Comparison of ENCODE assay signal across 26 cellular contexts in the genomic region with DNA sequence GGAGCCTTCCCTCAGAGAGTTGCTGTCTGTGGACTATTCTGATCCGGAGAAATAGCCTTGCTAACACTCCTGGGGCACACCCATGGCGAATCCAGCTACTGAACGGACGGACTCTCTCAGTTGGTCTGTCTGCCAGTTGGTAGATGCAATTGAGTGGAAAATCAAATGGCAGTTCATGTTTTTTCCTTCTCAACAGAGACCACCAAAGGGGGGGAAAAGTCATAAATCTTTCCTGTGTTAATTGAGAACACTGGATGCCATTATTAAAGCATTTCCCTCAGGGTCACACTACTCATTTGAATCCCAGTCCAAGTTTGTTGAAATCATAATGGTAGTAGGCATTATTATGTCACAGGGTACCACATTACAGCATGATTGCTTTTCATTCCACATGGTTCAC.
"Had no signal": no experiment of that assay in that cellular context is flagged by ENCODE, and none has a peak within 500 bp of the region (broad histone marks: within the 10 kb centered on the region; RNA-seq: fewer than 3 reads in every experiment).

No MANE protein-coding gene starts in this region.

- H3K4me3 ChIP-seq: heart right ventricle, pancreas, prostate gland, sigmoid colon, thyroid gland, upper lobe of left lung, vagina had no signal

- H3K9me3 ChIP-seq: heart right ventricle, pancreas, prostate gland, sigmoid colon, thyroid gland, upper lobe of left lung, vagina had no signal

- H3K27ac ChIP-seq: foreskin keratinocyte, pancreas, prostate gland, sigmoid colon, thyroid gland, upper lobe of left lung, vagina had no signal

- DNase-seq: activated B cell treated with CpG ODN at 0.5 μM for 24 hours; activated CD4-positive, alpha-beta T cell treated with anti-CD3 and anti-CD28 coated beads, Interleukin-2, amount 50 U/mL, for 1 hour; activated CD8-positive, alpha-beta T cell treated with anti-CD3 and anti-CD28 coated beads for 36 hours; activated gamma-delta T cell treated with Interleukin-2 at 50 U/mL for 16 hours; activated naive CD4-positive, alpha-beta T cell treated with anti-CD3 and anti-CD28 coated beads, Interleukin-2, amount 50 U/mL, for 16 hours; activated T-cell treated with anti-CD3 and anti-CD28 coated beads, Interleukin-2, amount 50 U/mL, for 4 hours; amygdala; endodermal cell; heart right ventricle; left ventricle myocardium superior; pancreas; retina; sigmoid colon; small intestine; stimulated activated CD4-positive, alpha-beta T cell treated with anti-CD3 and anti-CD28 coated beads, Interleukin-1b, Interleukin-23, amount 100 ng/mL, for 48 hours; stimulated activated CD4-positive, alpha-beta T cell treated with anti-CD3 and anti-CD28 coated beads, Interleukin-4, amount 100 ng/mL, for 4 hours; stimulated activated CD8-positive, alpha-beta memory T cell treated with anti-CD3 and anti-CD28 coated beads, Interleukin-4, amount 100 ng/mL, for 48 hours; stimulated activated naive CD8-positive, alpha-beta T cell treated with anti-CD3 and anti-CD28 coated beads, Interleukin-15, amount 100 ng/mL, for 72 hours; thyroid gland; upper lobe of left lung had no signal

- H3K36me3 ChIP-seq: heart right ventricle, pancreas, prostate gland, sigmoid colon, thyroid gland, upper lobe of left lung, vagina had no signal

- H3K4me1 ChIP-seq: foreskin keratinocyte, pancreas, prostate gland, thyroid gland, upper lobe of left lung had no signal

- ATAC-seq: activated CD8-positive, alpha-beta T cell treated with anti-CD3 and anti-CD28 coated beads for 36 hours; activated T-cell treated with anti-CD3 and anti-CD28 coated beads, Interleukin-2, amount 50 U/mL, for 4 hours; activated T-helper 17 cell treated with anti-CD3 and anti-CD28 coated beads, Interleukin-2, amount 50 U/mL, for 72 hours; esophagus mucosa; heart right ventricle; left ventricle myocardium superior; pancreas; stimulated activated memory B cell treated with anti-CD40 and anti-IgM and Interleukin-4, amounts not matched to agents 10 μg/mL and 1 μg/mL and 100 μg/mL, for 72 hours; stimulated activated naive CD8-positive, alpha-beta T cell treated with anti-CD3 and anti-CD28 coated beads, Interleukin-15, amount 100 ng/mL, for 72 hours had no signal

- H3K27me3 ChIP-seq: foreskin keratinocyte, heart right ventricle, pancreas, sigmoid colon, thyroid gland, upper lobe of left lung, vagina had no signal
